10 cellular contexts compared by ENCODE assay signal in the genomic region with DNA sequence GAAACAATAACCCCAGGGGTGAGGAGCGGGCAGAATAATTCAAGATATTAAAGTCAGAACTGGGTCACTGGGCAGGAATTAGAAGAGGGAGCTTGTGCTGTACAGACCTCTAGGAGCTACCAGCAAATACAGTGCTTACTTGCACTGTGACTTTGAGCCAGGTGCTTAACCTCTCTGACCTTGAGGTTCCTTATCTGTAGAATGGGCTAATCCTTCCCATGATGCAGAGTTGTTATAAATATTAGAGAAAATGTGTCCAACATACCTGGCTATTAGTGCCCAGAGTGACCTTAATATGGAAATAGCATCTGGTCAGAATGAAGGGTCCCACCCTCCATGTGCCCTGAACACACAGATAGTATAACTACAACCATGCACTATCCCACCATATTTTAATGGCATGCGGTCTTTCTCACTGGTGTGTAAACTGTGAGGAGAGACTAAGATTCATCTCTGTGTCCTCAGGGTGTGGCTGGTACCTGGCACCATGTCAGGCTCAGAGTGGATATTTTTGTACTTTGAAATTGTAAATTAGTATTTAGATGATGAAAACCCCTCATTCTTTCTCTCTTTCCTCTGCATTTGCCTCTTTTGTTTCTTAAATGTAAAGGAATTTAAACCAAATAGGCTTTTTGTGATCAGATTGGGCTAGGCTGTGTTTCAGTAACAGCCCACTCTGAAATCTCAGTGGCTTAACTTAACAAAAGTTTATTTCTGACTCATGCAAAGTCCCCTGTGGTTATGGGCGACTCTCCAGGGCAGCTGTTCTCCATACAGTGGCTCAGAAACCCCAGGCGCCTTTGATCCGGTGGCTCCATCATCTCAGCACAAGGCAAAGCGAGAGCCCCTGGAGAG. TPM values are rescaled to one million over a fixed set of nuclear protein-coding genes. Genes with fewer than 3 reads are reported as not detected.
DNase-seq lines count a peak whose midpoint lies in the region; ATAC-seq and TF ChIP-seq lines count a peak whose summit lies in the region.
"Had no signal": no experiment of that assay in that cellular context is flagged by ENCODE, and none has a peak within 500 bp of the region (broad histone marks: within the 10 kb centered on the region; RNA-seq: fewer than 3 reads in every experiment).

No MANE protein-coding gene starts in this region.

- H3K36me3 Mint-ChIP-seq in CD8-positive, alpha-beta memory T cell, result no peaks in the 10 kb centered on the region

- CTCF ChIA-PET in AG04450 (lab: Charles Lee), result interaction anchor here (1.4 kb wide), 1 partner anchor 22 kb away, joined by 8 read pairs; no protein-coding TSS in a partner anchor
- CTCF ChIA-PET in CD8-positive, alpha-beta memory T cell (lab: Charles Lee), result no interaction called here

- peaks cover 26% of the 10 kb centered on the region for H3F3A ChIP-seq in MM.1S (ENCODE audit: insufficient read depth, low read length)

- no peak overlapping the region for H3K9ac ChIP-seq in MM.1S (ENCODE audit: low read length)

- no peaks in the 10 kb centered on the region for H3K79me2 ChIP-seq in MM.1S (ENCODE audit: low read length)

- TF ChIP-seq CTCF in AG04450 (IDR thresholded peaks at IDR 0.05; ENCODE audit: low read depth, low read length) (no peak), MM.1S (IDR thresholded peaks at IDR 0.05; ENCODE audit: low read length) (no peak), thyroid gland (IDR thresholded peaks at IDR 0.05) (no peak)

- H3K4me2 ChIP-seq in MM.1S (ENCODE audit: low read depth, low read length), result peak overlapping the region; percentile 34; the same call in 1 of the 2 replicates

- intact Hi-C loops in thyroid gland (cut with DNase I), result no loop called here

- H3K27me3 ChIP-seq in AG04450 (ENCODE audit: control insufficient read depth, insufficient read depth, low read length) (peaks cover 18% of the 10 kb centered on the region), MM.1S (replicated peaks; ENCODE audit: insufficient read depth, low read length) (no peaks in the 10 kb centered on the region), thyroid gland (no peaks in the 10 kb centered on the region)
- H3K27me3 ChIP-seq in CD8-positive, alpha-beta memory T cell (ENCODE audit: insufficient read depth, low read length, poor library complexity, severe bottlenecking), result no peaks in the 10 kb centered on the region

- WGBS in thyroid gland, 2 donors, result 74 to 91% methylated on average over 4 to 6 of the region's 6 CpGs

- H3K27me3 Mint-ChIP-seq in CD8-positive, alpha-beta memory T cell, result peaks cover 5 to 14% of the 10 kb centered on the region in 2 donors

- no peak for TF ChIP-seq POLR2A in thyroid gland (IDR thresholded peaks at IDR 0.05)

- H3K9me2 ChIP-seq in MM.1S (replicated peaks; ENCODE audit: insufficient read depth, low read length), result no peaks in the 10 kb centered on the region

- H3K27ac Mint-ChIP-seq in CD8-positive, alpha-beta memory T cell, result no peak overlapping the region
- H3K27ac Mint-ChIP-seq: stimulated activated naive CD8-positive, alpha-beta T cell treated with anti-CD3 and anti-CD28 coated beads, Interleukin-15, Interleukin-2, amounts not matched to agents 100 ng/mL and 50 ng/mL, for 24 hours had no signal

- H3K4me1 Mint-ChIP-seq in CD8-positive, alpha-beta memory T cell, result no peaks in the 10 kb centered on the region

- no peaks in the 10 kb centered on the region for H4K20me1 ChIP-seq in MM.1S (ENCODE audit: insufficient read depth, low read length)

- ATAC-seq in esophagus mucosa, result peak; percentile 70
- ATAC-seq in GM19397 (IDR thresholded peaks at IDR 0.05; ENCODE audit: unreplicated experiment), result no peak

- H3K36me3 ChIP-seq in MM.1S (replicated peaks; ENCODE audit: insufficient read depth, low read length), result no peaks in the 10 kb centered on the region
- H3K36me3 ChIP-seq in thyroid gland, result no peaks in the 10 kb centered on the region
- no peaks in the 10 kb centered on the region for H3K36me3 ChIP-seq in CD8-positive, alpha-beta memory T cell (ENCODE audit: insufficient read depth, low read length)

- H3K4me1 ChIP-seq in MM.1S (ENCODE audit: low read length) (peaks cover 41% of the 10 kb centered on the region), thyroid gland (no peaks in the 10 kb centered on the region)
- no peaks in the 10 kb centered on the region for H3K4me1 ChIP-seq in CD8-positive, alpha-beta memory T cell (ENCODE audit: insufficient read depth, low read length)

- H3K4me3 Mint-ChIP-seq in CD8-positive, alpha-beta memory T cell, result no peak overlapping the region
- H3K4me3 Mint-ChIP-seq: stimulated activated naive CD8-positive, alpha-beta T cell treated with anti-CD3 and anti-CD28 coated beads, Interleukin-15, Interleukin-2, amounts not matched to agents 100 ng/mL and 50 ng/mL, for 24 hours had no signal

- H2AFZ ChIP-seq in MM.1S (ENCODE audit: low read length), result 0 out of 2 replicates have a peak overlapping the region, but pooled peaks have one; percentile 16

- DNase-seq in AG04450 (ENCODE audit: low read depth, low spot score) (peak; percentile 55), H4 (ENCODE audit: low spot score) (peak; percentile 91), MM.1S (peak; percentile 26), thyroid gland (no peak), NOMO-1 treated with DMSO at 0.1 percent for 48 hours (lab: John Stamatoyannopoulos, UW; ENCODE audit: unreplicated experiment) (no peak)
- no peak for DNase-seq in CD8-positive, alpha-beta memory T cell
- DNase-seq: DMS79 had no signal

- H3K9me3 ChIP-seq in AG04450 (ENCODE audit: control insufficient read depth, insufficient read depth, low read length) (no peaks in the 10 kb centered on the region), MM.1S (replicated peaks; ENCODE audit: insufficient read depth, low read length) (no peaks in the 10 kb centered on the region), thyroid gland (no peaks in the 10 kb centered on the region)
- H3K9me3 ChIP-seq in CD8-positive, alpha-beta memory T cell (ENCODE audit: low read length), result no peaks in the 10 kb centered on the region

- H3K9me3 Mint-ChIP-seq in CD8-positive, alpha-beta memory T cell, result no peaks in the 10 kb centered on the region
- H3K9me3 Mint-ChIP-seq: stimulated activated naive CD8-positive, alpha-beta T cell treated with anti-CD3 and anti-CD28 coated beads, Interleukin-15, Interleukin-2, amounts not matched to agents 100 ng/mL and 50 ng/mL, for 24 hours had no signal

- H3K27ac ChIP-seq in AG04450 (ENCODE audit: low read depth, low read length) (no peak overlapping the region), MM.1S (ENCODE audit: low read length) (peak overlapping the region; percentile 38; the same call in 1 of the 2 replicates), thyroid gland (no peak overlapping the region)
- H3K27ac ChIP-seq in CD8-positive, alpha-beta memory T cell (ENCODE audit: low read depth, low read length), result no peak overlapping the region

- POLR2A ChIA-PET in AG04450 (lab: Yijun Ruan, JAX), result no interaction called here
- POLR2A ChIA-PET in CD8-positive, alpha-beta memory T cell (lab: Charles Lee), result no interaction called here

- H3K4me3 ChIP-seq in AG04450 (ENCODE audit: low read depth, low read length), result no peak overlapping the region
- H3K4me3 ChIP-seq in MM.1S (ENCODE audit: low read length), result no peak overlapping the region
- H3K4me3 ChIP-seq in thyroid gland (replicated peaks in 1 of 3), result no peak overlapping the region
- H3K4me3 ChIP-seq in CD8-positive, alpha-beta memory T cell (ENCODE audit: low read length), result no peak overlapping the region

RNA-seq across cellular contexts. Expression of a gene that starts 60.0 kb away (rescaled TPM):
- 7.1 and 7.3 TPM in 2 replicates for polyA plus RNA-seq in AG04450 (2011; rRNA removed)
- polyA minus RNA-seq in AG04450 (2011; rRNA and poly(A)+ RNA removed), result 12.2 and 14.9 TPM in 2 replicates
- 1.8 and 4.1 TPM in 2 replicates for total RNA-seq in H4 (2014; rRNA removed; shearing (Covaris generic))
- total RNA-seq in esophagus mucosa, result 4.4 TPM
- total RNA-seq in thyroid gland, result 1 to 10 TPM in 3 of 4 donors, under 1 TPM in 1; 0.73 to 2.6 (median 1.4) TPM
- total RNA-seq in CD8-positive, alpha-beta memory T cell, result not detected
- not detected for polyA plus RNA-seq in CD8-positive, alpha-beta memory T cell

Comparison
In these comparisons a context has a peak if more than half of its experiments do, and no peak if none do; other contexts are left out.
1. DNase-seq: peak in AG04450 (single experiment), H4 (single experiment) and MM.1S (single experiment); none in thyroid gland (0 of 2), CD8-positive, alpha-beta memory T cell (0 of 5) and NOMO-1 treated with DMSO at 0.1 percent for 48 hours (single experiment).